Comparison of ENCODE assay signal across 1 cellular context in the genomic region with DNA sequence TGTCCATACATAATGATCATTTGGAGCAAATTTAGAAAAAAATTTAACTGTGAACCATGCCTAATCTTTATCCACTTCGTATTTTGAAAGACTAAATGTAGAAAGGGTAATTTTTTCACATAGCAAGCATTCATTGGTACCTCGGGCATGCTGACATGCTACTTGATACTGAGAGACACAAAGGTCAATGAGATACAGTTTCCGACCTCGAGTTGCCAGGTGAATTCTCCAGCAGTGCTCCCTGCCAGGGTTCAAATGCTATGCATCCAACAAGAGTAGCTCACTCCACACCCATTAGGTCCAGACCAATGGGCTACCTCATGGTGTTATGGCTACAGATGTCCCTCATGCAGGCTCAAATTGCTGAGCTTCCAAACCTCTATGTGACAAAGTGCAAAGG.
TF ChIP-seq lines count a peak whose summit lies in the region.

No MANE protein-coding gene starts in this region.

TF ChIP-seq in IMR-90, 13 proteins besides CTCF, POLR2A, EP300 and RAD21:
- TF ChIP-seq RFX5 (IDR thresholded peaks at IDR 0.05; ENCODE audit: low read depth, low read length) (no peak), MAZ (IDR thresholded peaks at IDR 0.05; ENCODE audit: borderline replicate concordance, low read depth, low read length) (no peak), FOS (IDR thresholded peaks at IDR 0.05; ENCODE audit: low read depth, low read length) (no peak), NFE2L2 (IDR thresholded peaks at IDR 0.05; ENCODE audit: low read depth, low read length) (no peak), MAFK (IDR thresholded peaks at IDR 0.05; ENCODE audit: low read depth, low read length) (no peak), CHD1 (IDR thresholded peaks at IDR 0.05; ENCODE audit: low read depth, low read length) (no peak), SMC3 (IDR thresholded peaks at IDR 0.05; ENCODE audit: low read depth, low read length) (no peak), MXI1 (IDR thresholded peaks at IDR 0.05; ENCODE audit: borderline replicate concordance, low read depth, low read length) (no peak), RCOR1 (IDR thresholded peaks at IDR 0.05; ENCODE audit: insufficient replicate concordance, low read length) (no peak), CEBPB (IDR thresholded peaks at IDR 0.05; ENCODE audit: low read depth, low read length) (no peak), BHLHE40 (IDR thresholded peaks at IDR 0.05; ENCODE audit: low read depth, low read length) (no peak)
- TF ChIP-seq, protein P1, sequence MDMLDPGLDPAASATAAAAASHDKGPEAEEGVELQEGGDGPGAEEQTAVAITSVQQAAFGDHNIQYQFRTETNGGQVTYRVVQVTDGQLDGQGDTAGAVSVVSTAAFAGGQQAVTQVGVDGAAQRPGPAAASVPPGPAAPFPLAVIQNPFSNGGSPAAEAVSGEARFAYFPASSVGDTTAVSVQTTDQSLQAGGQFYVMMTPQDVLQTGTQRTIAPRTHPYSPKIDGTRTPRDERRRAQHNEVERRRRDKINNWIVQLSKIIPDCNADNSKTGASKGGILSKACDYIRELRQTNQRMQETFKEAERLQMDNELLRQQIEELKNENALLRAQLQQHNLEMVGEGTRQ (IDR thresholded peaks at IDR 0.05; ENCODE audit: low read depth, low read length): no peak
- TF ChIP-seq, protein P2, sequence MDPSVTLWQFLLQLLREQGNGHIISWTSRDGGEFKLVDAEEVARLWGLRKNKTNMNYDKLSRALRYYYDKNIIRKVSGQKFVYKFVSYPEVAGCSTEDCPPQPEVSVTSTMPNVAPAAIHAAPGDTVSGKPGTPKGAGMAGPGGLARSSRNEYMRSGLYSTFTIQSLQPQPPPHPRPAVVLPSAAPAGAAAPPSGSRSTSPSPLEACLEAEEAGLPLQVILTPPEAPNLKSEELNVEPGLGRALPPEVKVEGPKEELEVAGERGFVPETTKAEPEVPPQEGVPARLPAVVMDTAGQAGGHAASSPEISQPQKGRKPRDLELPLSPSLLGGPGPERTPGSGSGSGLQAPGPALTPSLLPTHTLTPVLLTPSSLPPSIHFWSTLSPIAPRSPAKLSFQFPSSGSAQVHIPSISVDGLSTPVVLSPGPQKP (IDR thresholded peaks at IDR 0.05; ENCODE audit: borderline replicate concordance, low read depth, low read length): no peak
